9 cellular contexts compared by ENCODE assay signal in genomic region chr2:152573168-152573567, GRCh38.
DNase-seq lines count a peak whose midpoint lies in the region; ATAC-seq and TF ChIP-seq lines count a peak whose summit lies in the region.
"Had no signal": no experiment of that assay in that cellular context is flagged by ENCODE, and none has a peak within 500 bp of the region (broad histone marks: within the 10 kb centered on the region; RNA-seq: fewer than 3 reads in every experiment).

No MANE protein-coding gene starts in this region.

- TF ChIP-seq CTCF in glutamatergic neuron (IDR thresholded peaks at IDR 0.05; ENCODE audit: partially characterized antibody, unreplicated experiment) = no peak

- CTCF ChIA-PET in activated CD4-positive, alpha-beta memory T cell treated with anti-CD3 and anti-CD28 coated beads, Interleukin-2, amount 10 ng/mL, durations not matched to agents 7 days and 5 days (lab: Charles Lee) = interaction anchor here (0.8 kb wide), 1 partner anchor 397 kb away, joined by 3 read pairs; no protein-coding TSS in a partner anchor

- H3K27ac Mint-ChIP-seq in activated CD4-positive, alpha-beta memory T cell treated with anti-CD3 and anti-CD28 coated beads, Interleukin-2, amount 10 ng/mL, durations not matched to agents 7 days and 5 days = no peak overlapping the region
- peak overlapping the region; percentile 39 for H3K27ac Mint-ChIP-seq in glutamatergic neuron (ENCODE audit: unreplicated experiment)
- H3K27ac Mint-ChIP-seq: IgD-negative memory B cell had no signal

- peaks cover 5% of the 10 kb centered on the region for H3K27me3 Mint-ChIP-seq in activated CD4-positive, alpha-beta memory T cell treated with anti-CD3 and anti-CD28 coated beads, Interleukin-2, amount 10 ng/mL, durations not matched to agents 7 days and 5 days
- H3K27me3 Mint-ChIP-seq in glutamatergic neuron (ENCODE audit: unreplicated experiment) = no peaks in the 10 kb centered on the region
- H3K27me3 Mint-ChIP-seq: IgD-negative memory B cell had no signal

- H3K9me3 Mint-ChIP-seq in activated CD4-positive, alpha-beta memory T cell treated with anti-CD3 and anti-CD28 coated beads, Interleukin-2, amount 10 ng/mL, durations not matched to agents 7 days and 5 days = no peaks in the 10 kb centered on the region
- H3K9me3 Mint-ChIP-seq in glutamatergic neuron (ENCODE audit: unreplicated experiment) = peaks cover 1% of the 10 kb centered on the region
- H3K9me3 Mint-ChIP-seq: IgD-negative memory B cell had no signal

- no peak overlapping the region for H3K4me3 Mint-ChIP-seq in activated CD4-positive, alpha-beta memory T cell treated with anti-CD3 and anti-CD28 coated beads, Interleukin-2, amount 10 ng/mL, durations not matched to agents 7 days and 5 days
- no peak overlapping the region for H3K4me3 Mint-ChIP-seq in glutamatergic neuron (ENCODE audit: unreplicated experiment)
- H3K4me3 Mint-ChIP-seq: IgD-negative memory B cell had no signal

- no peaks in the 10 kb centered on the region for H3K36me3 Mint-ChIP-seq in activated CD4-positive, alpha-beta memory T cell treated with anti-CD3 and anti-CD28 coated beads, Interleukin-2, amount 10 ng/mL, durations not matched to agents 7 days and 5 days (ENCODE audit: low read depth)
- H3K36me3 Mint-ChIP-seq in glutamatergic neuron (ENCODE audit: unreplicated experiment) = no peaks in the 10 kb centered on the region
- H3K36me3 Mint-ChIP-seq: IgD-negative memory B cell had no signal

- H3K4me1 Mint-ChIP-seq in activated CD4-positive, alpha-beta memory T cell treated with anti-CD3 and anti-CD28 coated beads, Interleukin-2, amount 10 ng/mL, durations not matched to agents 7 days and 5 days = peaks cover 11% of the 10 kb centered on the region
- peaks cover 4% of the 10 kb centered on the region for H3K4me1 Mint-ChIP-seq in glutamatergic neuron (ENCODE audit: low read depth, unreplicated experiment)

- ATAC-seq in GM19463 (IDR thresholded peaks at IDR 0.05; ENCODE audit: unreplicated experiment) (peak; percentile 95), HG03558 (IDR thresholded peaks at IDR 0.05; ENCODE audit: extremely low read depth, unreplicated experiment) (peak; percentile 92), HG03521 (IDR thresholded peaks at IDR 0.05; ENCODE audit: unreplicated experiment) (no peak)

- POLR2A ChIA-PET in activated CD4-positive, alpha-beta memory T cell treated with anti-CD3 and anti-CD28 coated beads, Interleukin-2, amount 10 ng/mL, durations not matched to agents 7 days and 5 days (lab: Charles Lee) = no interaction called here

- DNase-seq in Caki2 (ENCODE audit: low read depth) = peak; percentile 73
- DNase-seq in activated CD4-positive, alpha-beta memory T cell treated with anti-CD3 and anti-CD28 coated beads, Interleukin-2, amount 10 ng/mL, durations not matched to agents 7 days and 5 days = peak; percentile 49
- DNase-seq in glutamatergic neuron = no peak
- peak; percentile 57 for DNase-seq in stimulated activated CD8-positive, alpha-beta memory T cell treated with anti-CD3 and anti-CD28 coated beads, Interleukin-4, amount 100 ng/mL, for 48 hours
- no peak for DNase-seq in NCI-H1105 treated with DMSO at 0.1 percent for 48 hours (lab: John Stamatoyannopoulos, UW)

- in situ Hi-C loops in Caki2 (cut with HindIII; ENCODE audit: low pct_unique_long_range_greater_than_20kb, low sequenced_read_pairs) = no loop called here

Comparison
In these comparisons a context has a peak if more than half of its experiments do, and no peak if none do; other contexts are left out.
1. DNase-seq: peak in Caki2 (single experiment), activated CD4-positive, alpha-beta memory T cell treated with anti-CD3 and anti-CD28 coated beads, Interleukin-2, amount 10 ng/mL, durations not matched to agents 7 days and 5 days (single experiment) and stimulated activated CD8-positive, alpha-beta memory T cell treated with anti-CD3 and anti-CD28 coated beads, Interleukin-4, amount 100 ng/mL, for 48 hours (single experiment); none in glutamatergic neuron (single experiment) and NCI-H1105 treated with DMSO at 0.1 percent for 48 hours (single experiment).